16 cellular contexts compared by ENCODE assay signal in genomic region chr1:109927356-109927755, GRCh38. TPM values are rescaled to one million over a fixed set of nuclear protein-coding genes. Genes with fewer than 3 reads are reported as not detected.
DNase-seq lines count a peak whose midpoint lies in the region; ATAC-seq and TF ChIP-seq lines count a peak whose summit lies in the region.
"Had no signal": no experiment of that assay in that cellular context is flagged by ENCODE, and none has a peak within 500 bp of the region (broad histone marks: within the 10 kb centered on the region; RNA-seq: fewer than 3 reads in every experiment).

No MANE protein-coding gene starts in this region.

- peaks cover 10% of the 10 kb centered on the region for H4K20me1 ChIP-seq in IMR-90 (ENCODE audit: insufficient read depth, low read length)

- no peak overlapping the region for H3K23ac ChIP-seq in IMR-90 (ENCODE audit: low read depth, low read length)

- DNase-seq in IMR-90, result no peak
- DNase-seq in coronary artery (ENCODE audit: low spot score), result no peak
- no peak for DNase-seq in stomach
- DNase-seq in NCI-H526 (lab: John Stamatoyannopoulos, UW), result no peak
- no peak for DNase-seq in GM13977 (ENCODE audit: low spot score)
- DNase-seq: activated CD4-positive, alpha-beta T cell treated with anti-CD3 and anti-CD28 coated beads for 4 hours; activated T-cell treated with anti-CD3 and anti-CD28 coated beads, Interleukin-2, amount 50 U/mL, for 24 hours; DND-41; effector memory CD4-positive, alpha-beta T cell; NCI-H1436; NCI-H510A; nephron progenitor cell had no signal

- no peak overlapping the region for H3K14ac ChIP-seq in IMR-90 (replicated peaks; ENCODE audit: low read depth, low read length)

- in situ Hi-C loops in IMR-90 (cut with MboI; ENCODE audit: low sequenced_read_pairs) (no loop called here), GM13977 (cut with MboI; ENCODE audit: low pct_unique_long_range_greater_than_20kb, low sequenced_read_pairs, unreplicated experiment) (no loop called here)

- no peak for TF ChIP-seq CTCF in IMR-90 (conservative IDR thresholded peaks at IDR 0.05; ENCODE audit: low read depth, low read length)
- TF ChIP-seq CTCF in coronary artery (IDR thresholded peaks at IDR 0.05), result no peak
- no peak for TF ChIP-seq CTCF in stomach (IDR thresholded peaks at IDR 0.05)
- no peak for TF ChIP-seq CTCF in GM13977 (IDR thresholded peaks at IDR 0.05; ENCODE audit: extremely low read depth, insufficient read depth, missing control alignments)

- H3K9me1 ChIP-seq in IMR-90 (ENCODE audit: insufficient read depth, low read length), result peaks cover 8% of the 10 kb centered on the region

- BruUV-seq in IMR-90 (replicated peaks; lab: Mats Ljungman, UMichigan), result no TSS peak

- H2AK9ac ChIP-seq in IMR-90 (replicated peaks; ENCODE audit: low read depth, low read length, poor library complexity), result peak overlapping the region; percentile 8

- H4K91ac ChIP-seq in IMR-90 (ENCODE audit: insufficient read depth, low read depth, low read length), result no peak overlapping the region

- H2BK120ac ChIP-seq in IMR-90 (ENCODE audit: low read depth, low read length), result no peak overlapping the region

- intact Hi-C loops in IMR-90 (cut with micrococcal nuclease) (no loop called here), stomach (cut with DNase I; ENCODE audit: low total_unique reads) (loop anchor here (5.0 kb wide), 1 partner anchor 55 kb away; the partner anchor contains the start of gene AHCYL1)

- no CpG with 5 or more reads among the region's 7 CpGs for WGBS in IMR-90 (ENCODE audit: extremely low coverage in 2 of 2, insufficient read length in 1 of 2), 2 experiments
- 75 to 93% (median 81%) methylated on average over 6 to 7 of the region's 7 CpGs for WGBS in stomach, 5 donors

- H2BK20ac ChIP-seq in IMR-90 (ENCODE audit: low read depth, low read length), result no peak overlapping the region

- H2BK15ac ChIP-seq in IMR-90 (ENCODE audit: low read depth, low read length), result 0 out of 3 replicates have a peak overlapping the region, but pooled peaks have one; percentile 58

- H3K27me3 ChIP-seq in IMR-90 (ENCODE audit: control insufficient read depth, insufficient read depth, low read length) (no peaks in the 10 kb centered on the region), muscle layer of duodenum (ENCODE audit: low read depth, low read length) (no peaks in the 10 kb centered on the region), stomach (no peaks in the 10 kb centered on the region)

- no peak overlapping the region for H3K18ac ChIP-seq in IMR-90 (ENCODE audit: low read depth, low read length)

- no peak overlapping the region for H2AFZ ChIP-seq in IMR-90 (replicated peaks; ENCODE audit: low read length, poor library complexity)

- dilution Hi-C loops in IMR-90 (cut with HindIII; ENCODE audit: low sequenced_read_pairs, unreplicated experiment), result no loop called here

- H3K4me3 ChIP-seq in IMR-90 (ENCODE audit: insufficient read depth, low read depth, low read length) (no peak overlapping the region), coronary artery (peak overlapping the region; percentile 23), muscle layer of duodenum (ENCODE audit: low read depth in 1 of 2, low read length in 2 of 2) (no peak overlapping the region), stomach (no peak overlapping the region)

- H3K56ac ChIP-seq in IMR-90 (ENCODE audit: extremely low read depth, insufficient read depth, low read length), result no peak overlapping the region

- no peak for TF ChIP-seq EP300 in stomach (IDR thresholded peaks at IDR 0.05)

- H3K9me3 ChIP-seq in IMR-90 (ENCODE audit: control insufficient read depth, insufficient read depth, low read length) (no peaks in the 10 kb centered on the region), muscle layer of duodenum (ENCODE audit: control insufficient read depth in 1 of 2, low read length in 2 of 2) (no peaks in the 10 kb centered on the region), stomach (no peaks in the 10 kb centered on the region)

- CTCF ChIA-PET in IMR-90 (lab: Yijun Ruan, JAX), result no interaction called here

- no peak overlapping the region for H2BK5ac ChIP-seq in IMR-90 (ENCODE audit: low read depth, low read length, poor library complexity, severe bottlenecking)

- peaks cover 73% of the 10 kb centered on the region for H3K36me3 ChIP-seq in IMR-90 (ENCODE audit: control insufficient read depth, insufficient read depth, low read length)
- H3K36me3 ChIP-seq in muscle layer of duodenum (ENCODE audit: control insufficient read depth in 1 of 2, insufficient read depth in 2 of 2, low read length in 2 of 2), result peaks cover 45 to 53% of the 10 kb centered on the region in 2 donors
- H3K36me3 ChIP-seq in stomach, result peaks cover 58 to 80% (median 71%) of the 10 kb centered on the region in 4 donors

- no peak for ATAC-seq in IMR-90 (ENCODE audit: low read depth)
- ATAC-seq in GM19328 (IDR thresholded peaks at IDR 0.05; ENCODE audit: unreplicated experiment), result no peak
- no peak for ATAC-seq in HG03045 (IDR thresholded peaks at IDR 0.05; ENCODE audit: unreplicated experiment)

- no peak overlapping the region for H3K9ac ChIP-seq in IMR-90 (ENCODE audit: low read depth, low read length)
- H3K9ac ChIP-seq: KMS-11 had no signal

- H4K5ac ChIP-seq in IMR-90 (ENCODE audit: low read depth, low read length), result no peak overlapping the region

- H3K4me2 ChIP-seq in IMR-90 (ENCODE audit: low read depth, low read length), result no peak overlapping the region
- H3K4me2 ChIP-seq: KMS-11 had no signal

- TF ChIP-seq RAD21 in IMR-90 (IDR thresholded peaks at IDR 0.05; ENCODE audit: low read length), result no peak

- no peak overlapping the region for H3K27ac ChIP-seq in IMR-90 (ENCODE audit: insufficient read depth, low read length)
- H3K27ac ChIP-seq in coronary artery, result peak overlapping the region; percentile 56 to 93
- H3K27ac ChIP-seq in muscle layer of duodenum (ENCODE audit: low read length), result peak overlapping the region; percentile 58
- peak overlapping the region; percentile 47 to 87 (median 81) for H3K27ac ChIP-seq in stomach
- H3K27ac ChIP-seq: KMS-11 had no signal

- peak overlapping the region in 1 of 2 experiments; percentile 50; a peak in 1 of 4 replicates for H4K8ac ChIP-seq in IMR-90 (ENCODE audit: low read depth in 2 of 2, low read length in 2 of 2)

- peaks cover 4 to 57% of the 10 kb centered on the region in 2 experiments; a peak in 3 of 4 replicates for H3K79me1 ChIP-seq in IMR-90 (ENCODE audit: low read depth in 1 of 2, low read length in 2 of 2)

- peak overlapping the region; percentile 67; the same call in 1 of the 2 replicates for H3K4ac ChIP-seq in IMR-90 (ENCODE audit: low read depth, low read length)

- peaks cover 16% of the 10 kb centered on the region for H3K4me1 ChIP-seq in IMR-90 (ENCODE audit: control insufficient read depth, insufficient read depth, low read length)
- H3K4me1 ChIP-seq in muscle layer of duodenum (ENCODE audit: control insufficient read depth in 1 of 2, insufficient read depth in 2 of 2, low read length in 2 of 2), result peaks cover 27 to 63% of the 10 kb centered on the region in 2 donors
- peaks cover 48 to 88% (median 57%) of the 10 kb centered on the region in 4 donors for H3K4me1 ChIP-seq in stomach

- peak overlapping the region; percentile 91; the same call in 1 of the 2 replicates for H2AK5ac ChIP-seq in IMR-90 (ENCODE audit: low read depth, low read length)

- TF ChIP-seq POLR2A in IMR-90 (IDR thresholded peaks at IDR 0.05; ENCODE audit: low read depth, low read length) (no peak), stomach (IDR thresholded peaks at IDR 0.05) (no peak)

- POLR2A ChIA-PET in IMR-90 (lab: Charles Lee; ENCODE audit: unreplicated experiment), result no interaction called here

TF ChIP-seq in IMR-90, 13 proteins besides CTCF, POLR2A, EP300 and RAD21:
- TF ChIP-seq, protein P1, sequence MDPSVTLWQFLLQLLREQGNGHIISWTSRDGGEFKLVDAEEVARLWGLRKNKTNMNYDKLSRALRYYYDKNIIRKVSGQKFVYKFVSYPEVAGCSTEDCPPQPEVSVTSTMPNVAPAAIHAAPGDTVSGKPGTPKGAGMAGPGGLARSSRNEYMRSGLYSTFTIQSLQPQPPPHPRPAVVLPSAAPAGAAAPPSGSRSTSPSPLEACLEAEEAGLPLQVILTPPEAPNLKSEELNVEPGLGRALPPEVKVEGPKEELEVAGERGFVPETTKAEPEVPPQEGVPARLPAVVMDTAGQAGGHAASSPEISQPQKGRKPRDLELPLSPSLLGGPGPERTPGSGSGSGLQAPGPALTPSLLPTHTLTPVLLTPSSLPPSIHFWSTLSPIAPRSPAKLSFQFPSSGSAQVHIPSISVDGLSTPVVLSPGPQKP (IDR thresholded peaks at IDR 0.05; ENCODE audit: borderline replicate concordance, low read depth, low read length), result no peak

RNA-seq across cellular contexts. Expression of gene CSF1, which starts 16.7 kb away (rescaled TPM):
- total RNA-seq in IMR-90 (2012; rRNA removed), result 9.4 and 14.3 TPM in 2 replicates
- polyA plus RNA-seq in IMR-90 (2012; rRNA removed), result 22.0 and 25.6 TPM in 2 replicates
- 19.2 and 30.9 TPM in 2 replicates for polyA plus RNA-seq in IMR-90 (2012; cell fraction: cytosol; rRNA removed)
- polyA plus RNA-seq in IMR-90 (2012; cell fraction: nucleus; rRNA removed; ENCODE audit: low replicate concordance), result 26.9 and 32.7 TPM in 2 replicates
- 10 to 100 TPM in 4 of 5 donors, 1 to 10 TPM in 1; 9.4 to 82.3 (median 47.1) TPM for total RNA-seq in stomach
- 1 to 10 TPM; 6.6 to 9.8 (median 9.1) TPM for polyA plus RNA-seq in stomach

RNA-seq across cellular contexts. Expression of gene AHCYL1, which starts 57.2 kb away (rescaled TPM):
- 73.9 and 76.0 TPM in 2 replicates for total RNA-seq in IMR-90 (2012; rRNA removed)
- polyA plus RNA-seq in IMR-90 (2012; rRNA removed), result 63.9 and 75.1 TPM in 2 replicates
- 25.3 and 33.6 TPM in 2 replicates for polyA plus RNA-seq in IMR-90 (2012; cell fraction: cytosol; rRNA removed)
- polyA plus RNA-seq in IMR-90 (2012; cell fraction: nucleus; rRNA removed; ENCODE audit: low replicate concordance), result 45.6 and 132 TPM in 2 replicates
- total RNA-seq in stomach, result 10 to 100 TPM; 31.0 to 76.3 (median 73.4) TPM
- 10 to 100 TPM; 33.9 to 58.4 (median 40.8) TPM for polyA plus RNA-seq in stomach
